In the genomic region with DNA sequence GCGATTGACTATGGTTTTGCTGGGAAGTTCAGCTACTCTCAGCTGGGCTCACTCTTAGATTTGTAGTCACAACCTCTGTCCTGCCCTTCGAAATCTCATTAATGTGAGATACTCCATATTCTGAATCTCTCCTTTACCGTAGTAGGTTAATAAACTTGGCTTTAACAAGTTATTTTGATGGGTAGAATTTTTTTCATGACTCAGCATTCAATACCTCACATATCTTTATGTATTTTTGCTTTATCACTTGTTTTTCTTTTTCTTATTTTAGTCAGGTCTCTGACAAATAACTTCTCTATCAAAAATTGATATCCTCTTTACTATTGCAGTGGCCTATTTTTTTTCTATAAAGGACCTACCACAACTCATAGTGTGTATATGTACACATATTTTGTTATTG, we compare ENCODE assay signal across 22 cellular contexts.
"Had no signal": no experiment of that assay in that cellular context is flagged by ENCODE, and none has a peak within 500 bp of the region (broad histone marks: within the 10 kb centered on the region; RNA-seq: fewer than 3 reads in every experiment).

No MANE protein-coding gene starts in this region.

- H3K27me3 ChIP-seq: Peyer's patch, SJCRH30 had no signal

- H3K36me3 ChIP-seq: Peyer's patch, SJCRH30 had no signal

- H3K27ac ChIP-seq: PC-9, Peyer's patch, SJCRH30 had no signal

- DNase-seq: KBM-7, MM.1S, NCI-H1092 treated with DMSO at 0.1 percent for 48 hours, NCI-H1436, NCI-H187, NCI-H2029, NCI-H2081 treated with DMSO at 0.1 percent for 48 hours, NCI-H2171, NCI-H226, NCI-H446, NCI-H510A, NCI-H524 treated with DMSO at 0.1 percent for 48 hours, NCI-H69, NCI-H774, PC-9, Peyer's patch, SHP77 treated with DMSO at 0.1 percent for 48 hours, SJCRH30, SW 1271, T-cell had no signal

- H3K4me3 ChIP-seq: PC-9, Peyer's patch, SJCRH30 had no signal

- H3K4me2 ChIP-seq: PC-9 had no signal

- H2AFZ ChIP-seq: PC-9 had no signal

- ATAC-seq: Right ventricle myocardium inferior, SK-N-SH treated with all-trans-retinoic acid at 6 μM for 48 hours, T-cell had no signal

- H3K9me3 ChIP-seq: Peyer's patch, SJCRH30 had no signal

- H3K4me1 ChIP-seq: Peyer's patch, SJCRH30 had no signal
